8 cellular contexts compared by ENCODE assay signal in genomic region chr4:15400911-15401671, GRCh38.
DNase-seq lines count a peak whose midpoint lies in the region; ATAC-seq and TF ChIP-seq lines count a peak whose summit lies in the region.

No MANE protein-coding gene starts in this region.

- H3K27me3 Mint-ChIP-seq in nephron (ENCODE audit: low read depth): peaks cover 18% of the 10 kb centered on the region

- DNase-seq in GM04503 (ENCODE audit: low read depth): peak; percentile 89
- DNase-seq in SK-N-MC (ENCODE audit: low read depth, low spot score): no peak
- DNase-seq in epidermal melanocyte (ENCODE audit: insufficient read length, low spot score): peak; percentile 54
- no peak for DNase-seq in COLO668 (lab: John Stamatoyannopoulos, UW; ENCODE audit: unreplicated experiment)
- DNase-seq in NCI-H2171 treated with DMSO at 0.1 percent for 48 hours (lab: John Stamatoyannopoulos, UW): no peak

- H3K9me3 Mint-ChIP-seq in nephron: peaks cover 2% of the 10 kb centered on the region

- peak overlapping the region; percentile 75 for H3K27ac ChIP-seq in SK-N-MC

- H3K36me3 Mint-ChIP-seq in nephron (ENCODE audit: low read depth): no peaks in the 10 kb centered on the region

- TF ChIP-seq CTCF in nephron (IDR thresholded peaks at IDR 0.05; ENCODE audit: unreplicated experiment in 3 of 3): no peak

- no peak overlapping the region for H3K4me3 Mint-ChIP-seq in nephron

- peak; percentile 54 for ATAC-seq in HG02943 (IDR thresholded peaks at IDR 0.05; ENCODE audit: low read depth, unreplicated experiment)
- ATAC-seq in GM18520 (IDR thresholded peaks at IDR 0.05; ENCODE audit: unreplicated experiment): no peak

- H3K4me1 Mint-ChIP-seq in nephron: peaks cover 39% of the 10 kb centered on the region

- H3K27ac Mint-ChIP-seq in nephron: peak overlapping the region; percentile 11 to 42 (median 36)

- no peaks in the 10 kb centered on the region for H3K9me3 ChIP-seq in SK-N-MC (ENCODE audit: low read depth, low read length)

- H3K4me3 ChIP-seq in SK-N-MC: peak overlapping the region; percentile 45

- H3K36me3 ChIP-seq in SK-N-MC (ENCODE audit: insufficient read depth, low read length): no peaks in the 10 kb centered on the region

- no peak overlapping the region for H3K9ac ChIP-seq in SK-N-MC (ENCODE audit: insufficient read length)

Comparison
In these comparisons a context has a peak if more than half of its experiments do, and no peak if none do; other contexts are left out.
1. DNase-seq: peak in GM04503 (single experiment) and epidermal melanocyte (single experiment); none in SK-N-MC (single experiment), COLO668 (single experiment) and NCI-H2171 treated with DMSO at 0.1 percent for 48 hours (single experiment).